In the genomic region with DNA sequence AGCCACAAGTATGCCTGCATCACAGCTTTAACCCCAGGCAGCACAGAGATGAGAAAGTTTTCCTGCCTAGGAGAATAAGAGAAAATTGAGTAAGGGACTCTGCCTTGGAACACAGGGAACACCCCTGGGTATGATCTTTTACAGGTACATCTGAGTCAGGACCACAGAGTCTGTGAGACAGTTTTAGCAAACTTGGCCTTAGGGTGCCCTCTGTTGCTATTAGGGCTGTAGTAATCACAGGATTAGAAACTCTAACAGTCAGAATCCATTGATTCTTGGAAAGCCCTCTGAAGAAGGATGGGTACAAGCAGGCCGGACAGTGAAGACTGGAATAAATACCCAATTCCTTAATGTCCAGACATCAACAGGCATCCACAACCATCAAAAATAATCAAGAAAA, we compare ENCODE assay signal across 23 cellular contexts.
DNase-seq lines count a peak whose midpoint lies in the region; ATAC-seq and TF ChIP-seq lines count a peak whose summit lies in the region.
"Had no signal": no experiment of that assay in that cellular context is flagged by ENCODE, and none has a peak within 500 bp of the region (broad histone marks: within the 10 kb centered on the region; RNA-seq: fewer than 3 reads in every experiment).

No MANE protein-coding gene starts in this region.

- no peak for DNase-seq in H9
- DNase-seq in endodermal cell, result no peak
- no peak for DNase-seq in PC-3
- DNase-seq: 8988T; ACHN; BE2C; C1 segment of cervical spinal cord; CD4-positive, alpha-beta memory T cell; CD4-positive, CD25-positive, alpha-beta regulatory T cell; CD8-positive, alpha-beta memory T cell; COR-L47; DMS 273 treated with DMSO at 0.1 percent for 48 hours; DMS153; DMS53; DMS79; DND-41; EL; GDM1 had no signal

- BruUV-seq in PC-3 (replicated peaks; lab: Mats Ljungman, UMichigan), result no TSS peak

- no peak overlapping the region for H2BK5ac ChIP-seq in H9 (ENCODE audit: insufficient read length, low read length)

- H4K91ac ChIP-seq in H9 (ENCODE audit: insufficient read length, low read depth, low read length), result no peak overlapping the region

- H3K56ac ChIP-seq in H9 (ENCODE audit: insufficient read length, low read depth, low read length), result no peak overlapping the region

- WGBS in H9 (ENCODE audit: extremely low coverage, insufficient read length, low lambda C conversion rate), result no CpG with 5 or more reads among the region's 1 CpG
- WGBS in endodermal cell (ENCODE audit: insufficient coverage in 1 of 2, insufficient read length in 1 of 2), 2 experiments, result 100% methylated on average over 1 of the region's 1 CpG; no CpG with 5 or more reads in 1 of the 2 experiments

- no peaks in the 10 kb centered on the region for H3F3A ChIP-seq in PC-3 (ENCODE audit: low read length, unreplicated experiment)

- H3K9me3 ChIP-seq in H9 (ENCODE audit: control insufficient read depth, low read depth, low read length), result no peaks in the 10 kb centered on the region
- H3K9me3 ChIP-seq in endodermal cell (ENCODE audit: control insufficient read depth, low read length), result peaks cover 17% of the 10 kb centered on the region
- no peaks in the 10 kb centered on the region for H3K9me3 ChIP-seq in PC-3 (ENCODE audit: low read length)
- H3K9me3 ChIP-seq: BE2C had no signal

- H3K36me3 ChIP-seq in endodermal cell (ENCODE audit: control insufficient read depth, insufficient read depth, low read length) (no peaks in the 10 kb centered on the region), PC-3 (ENCODE audit: low read depth, low read length) (no peaks in the 10 kb centered on the region)
- H3K36me3 ChIP-seq: BE2C, BLaER1 had no signal

- H3K4me3 Mint-ChIP-seq in H9 (no peak overlapping the region), endodermal cell (no peak overlapping the region)
- H3K4me3 Mint-ChIP-seq: CD14-positive monocyte; CD4-positive, alpha-beta memory T cell; CD4-positive, CD25-positive, alpha-beta regulatory T cell; CD8-positive, alpha-beta memory T cell had no signal

- POLR2A ChIA-PET in PC-3 (lab: Charles Lee; ENCODE audit: unreplicated experiment), result no interaction called here

- H3K27ac Mint-ChIP-seq in H9 (no peak overlapping the region), endodermal cell (no peak overlapping the region)
- H3K27ac Mint-ChIP-seq: CD14-positive monocyte; CD4-positive, alpha-beta memory T cell; CD8-positive, alpha-beta memory T cell had no signal

- H3K9me3 Mint-ChIP-seq in H9 (peaks cover 5 to 12% of the 10 kb centered on the region in 2 experiments; a peak in 3 of 5 replicates), endodermal cell (peaks cover 5% of the 10 kb centered on the region)

- H3K18ac ChIP-seq in H9 (ENCODE audit: insufficient read length, low read depth, low read length), result no peak overlapping the region

- H3K79me2 ChIP-seq in H9 (ENCODE audit: insufficient read depth, low read length), result no peaks in the 10 kb centered on the region
- H3K79me2 ChIP-seq in PC-3 (ENCODE audit: low read length), result no peaks in the 10 kb centered on the region

- H2AFZ ChIP-seq in H9 (ENCODE audit: low read length) (no peak overlapping the region), PC-3 (ENCODE audit: low read length) (no peak overlapping the region)

- H3K27me3 ChIP-seq in H9 (ENCODE audit: insufficient read depth, low read length), result no peaks in the 10 kb centered on the region
- H3K27me3 ChIP-seq in endodermal cell (ENCODE audit: control insufficient read depth, insufficient read depth, low read length, poor library complexity, severe bottlenecking), result no peaks in the 10 kb centered on the region
- no peaks in the 10 kb centered on the region for H3K27me3 ChIP-seq in PC-3 (ENCODE audit: low read length)
- H3K27me3 ChIP-seq: BE2C, BLaER1 had no signal

- CTCF ChIA-PET in PC-3 (lab: Charles Lee), result no interaction called here

- no peak overlapping the region for H4K8ac ChIP-seq in H9 (replicated peaks; ENCODE audit: insufficient read length, low read depth, low read length)

- no peak overlapping the region for H3K23ac ChIP-seq in H9 (ENCODE audit: insufficient read length, low read depth, low read length)

- H3K36me3 Mint-ChIP-seq in H9 (ENCODE audit: insufficient read depth in 1 of 3, low read depth in 3 of 3) (peaks cover 0 to 8% (median 0%) of the 10 kb centered on the region in 3 experiments; a peak in 2 of 7 replicates), endodermal cell (ENCODE audit: low read depth) (no peaks in the 10 kb centered on the region)
- H3K36me3 Mint-ChIP-seq: CD14-positive monocyte; CD4-positive, alpha-beta memory T cell; CD4-positive, CD25-positive, alpha-beta regulatory T cell; CD8-positive, alpha-beta memory T cell had no signal

- intact Hi-C loops in PC-3 (cut with micrococcal nuclease), result no loop called here

- H2BK12ac ChIP-seq in H9 (ENCODE audit: insufficient read length, low read depth, low read length), result no peak overlapping the region

- ATAC-seq in HG03039 (IDR thresholded peaks at IDR 0.05; ENCODE audit: unreplicated experiment) (no peak), HG03442 (IDR thresholded peaks at IDR 0.05; ENCODE audit: unreplicated experiment) (no peak), PC-3 (no peak)
- ATAC-seq: GM12878 had no signal

- no peak overlapping the region for H3K9ac ChIP-seq in H9 (ENCODE audit: extremely low read depth, insufficient read length, low read length)
- no peak overlapping the region for H3K9ac ChIP-seq in endodermal cell (ENCODE audit: extremely low read depth, low read length, poor library complexity, severe bottlenecking)
- H3K9ac ChIP-seq in PC-3 (ENCODE audit: low read length), result no peak overlapping the region
- H3K9ac ChIP-seq: BLaER1 had no signal

- no peaks in the 10 kb centered on the region for H3K4me1 ChIP-seq in H9 (ENCODE audit: insufficient read depth, low read length)
- no peaks in the 10 kb centered on the region for H3K4me1 ChIP-seq in endodermal cell (ENCODE audit: control insufficient read depth, insufficient read depth, low read length)
- H3K4me1 ChIP-seq in PC-3 (ENCODE audit: insufficient read depth, low read length), result no peaks in the 10 kb centered on the region
- H3K4me1 ChIP-seq: BE2C, BLaER1 had no signal

- no peak overlapping the region for H2AK5ac ChIP-seq in H9 (ENCODE audit: insufficient read length, low read length)

- no peaks in the 10 kb centered on the region for H3K9me2 ChIP-seq in PC-3 (replicated peaks; ENCODE audit: low read length)

- no peak overlapping the region for H3K14ac ChIP-seq in H9 (ENCODE audit: insufficient read depth, low read length)

- no peak overlapping the region for H2BK20ac ChIP-seq in H9 (ENCODE audit: low read depth, low read length, poor library complexity, severe bottlenecking)

- H3K4ac ChIP-seq in H9 (ENCODE audit: low read depth, low read length), result no peak overlapping the region

- no peak overlapping the region for H2BK15ac ChIP-seq in H9 (ENCODE audit: low read depth, low read length)

- H3K27me3 Mint-ChIP-seq in H9 (ENCODE audit: low read depth), result no peaks in the 10 kb centered on the region
- H3K27me3 Mint-ChIP-seq in endodermal cell (ENCODE audit: insufficient read depth), result no peaks in the 10 kb centered on the region
- H3K27me3 Mint-ChIP-seq: CD4-positive, alpha-beta memory T cell; CD4-positive, CD25-positive, alpha-beta regulatory T cell; CD8-positive, alpha-beta memory T cell had no signal

- H3K4me2 ChIP-seq in H9 (ENCODE audit: insufficient read depth, insufficient read length, low read length), result no peak overlapping the region
- no peak overlapping the region for H3K4me2 ChIP-seq in PC-3 (ENCODE audit: low read length)
- H3K4me2 ChIP-seq: BLaER1 had no signal

- no peak overlapping the region for H4K5ac ChIP-seq in H9 (ENCODE audit: insufficient read length, low read depth, low read length)

- no peaks in the 10 kb centered on the region for H3K79me1 ChIP-seq in H9 (ENCODE audit: insufficient read depth, low read depth, low read length, poor library complexity, severe bottlenecking)

- H3K27ac ChIP-seq in H9 (ENCODE audit: insufficient read length, low read depth, low read length) (no peak overlapping the region), endodermal cell (ENCODE audit: low read depth, low read length) (no peak overlapping the region), PC-3 (ENCODE audit: low read length) (no peak overlapping the region)
- H3K27ac ChIP-seq: BLaER1 had no signal

- no peak overlapping the region for H3T11ph ChIP-seq in H9 (ENCODE audit: low read length)

- no peak overlapping the region for H2BK120ac ChIP-seq in H9 (ENCODE audit: low read depth, low read length, poor library complexity, severe bottlenecking)

- H3K23me2 ChIP-seq in H9 (ENCODE audit: insufficient read length, low read depth, low read length, poor library complexity, severe bottlenecking), result no peaks in the 10 kb centered on the region

- H3K4me3 ChIP-seq in endodermal cell (ENCODE audit: low read length) (no peak overlapping the region), PC-3 (ENCODE audit: low read length) (no peak overlapping the region)
- H3K4me3 ChIP-seq: BLaER1, GM12878 had no signal

- TF ChIP-seq CTCF in H9 (conservative IDR thresholded peaks at IDR 0.05) (peak; percentile 31; the same call in 2 of the 3 replicates), endodermal cell (conservative IDR thresholded peaks at IDR 0.05) (peak; percentile 24), PC-3 (conservative IDR thresholded peaks at IDR 0.05; ENCODE audit: low read depth, low read length) (no peak)

- H4K20me1 ChIP-seq in H9 (ENCODE audit: control insufficient read depth, insufficient read depth, insufficient read length) (no peaks in the 10 kb centered on the region), PC-3 (ENCODE audit: low read length) (no peaks in the 10 kb centered on the region)
- H4K20me1 ChIP-seq: BLaER1 had no signal

- H3K4me1 Mint-ChIP-seq in H9, result no peaks in the 10 kb centered on the region
- peaks cover under 1% of the 10 kb centered on the region for H3K4me1 Mint-ChIP-seq in endodermal cell
- H3K4me1 Mint-ChIP-seq: CD14-positive monocyte; CD4-positive, alpha-beta memory T cell; CD4-positive, CD25-positive, alpha-beta regulatory T cell; CD8-positive, alpha-beta memory T cell had no signal
